17 cellular contexts compared by ENCODE assay signal in genomic region chr15:41125063-41125669, GRCh38. TPM values are rescaled to one million over a fixed set of nuclear protein-coding genes. Genes with fewer than 3 reads are reported as not detected.
DNase-seq lines count a peak whose midpoint lies in the region; ATAC-seq and TF ChIP-seq lines count a peak whose summit lies in the region.
"Had no signal": no experiment of that assay in that cellular context is flagged by ENCODE, and none has a peak within 500 bp of the region (broad histone marks: within the 10 kb centered on the region; RNA-seq: fewer than 3 reads in every experiment).

No MANE protein-coding gene starts in this region.

- no peaks in the 10 kb centered on the region for H3K79me2 ChIP-seq in PC-3 (ENCODE audit: low read length)

- H3K27ac Mint-ChIP-seq in osteocyte (ENCODE audit: unreplicated experiment) = no peak overlapping the region
- H3K27ac Mint-ChIP-seq: CD4-positive, alpha-beta memory T cell; GM23338 had no signal

- no peaks in the 10 kb centered on the region for H4K20me1 ChIP-seq in PC-3 (ENCODE audit: low read length)

- H3K4me3 ChIP-seq in PC-3 (ENCODE audit: low read length) = no peak overlapping the region
- H3K4me3 ChIP-seq: GM23338, K562 had no signal

- intact Hi-C loops in PC-3 (cut with micrococcal nuclease) = no loop called here

- H3K4me1 Mint-ChIP-seq in osteocyte (ENCODE audit: unreplicated experiment) = no peaks in the 10 kb centered on the region
- H3K4me1 Mint-ChIP-seq: GM23338 had no signal

- no peaks in the 10 kb centered on the region for H3F3A ChIP-seq in PC-3 (ENCODE audit: low read length, unreplicated experiment)

- peaks cover 10% of the 10 kb centered on the region for H3K4me1 ChIP-seq in PC-3 (ENCODE audit: insufficient read depth, low read length)

- no peak overlapping the region for H3K9ac ChIP-seq in PC-3 (ENCODE audit: low read length)

- TF ChIP-seq CTCF in PC-3 (conservative IDR thresholded peaks at IDR 0.05; ENCODE audit: low read depth, low read length) = no peak
- no peak for TF ChIP-seq CTCF in osteocyte (IDR thresholded peaks at IDR 0.05)

- BruUV-seq in PC-3 (replicated peaks; lab: Mats Ljungman, UMichigan) = no TSS peak

- no peak overlapping the region for H2AFZ ChIP-seq in PC-3 (ENCODE audit: low read length)
- H2AFZ ChIP-seq: GM23338 had no signal

- CTCF ChIA-PET in PC-3 (lab: Charles Lee) = no interaction called here

- H3K27ac ChIP-seq in PC-3 (ENCODE audit: low read length) = no peak overlapping the region
- H3K27ac ChIP-seq: C4-2B, HL-60 had no signal

- H3K36me3 Mint-ChIP-seq in osteocyte (ENCODE audit: unreplicated experiment) = no peaks in the 10 kb centered on the region
- H3K36me3 Mint-ChIP-seq: CD4-positive, alpha-beta memory T cell had no signal

- H3K9me3 Mint-ChIP-seq in osteocyte (ENCODE audit: unreplicated experiment) = no peaks in the 10 kb centered on the region
- H3K9me3 Mint-ChIP-seq: GM23338 had no signal

- H3K9me2 ChIP-seq in PC-3 (replicated peaks; ENCODE audit: low read length) = no peaks in the 10 kb centered on the region

- no peak overlapping the region for H3K4me3 Mint-ChIP-seq in osteocyte (ENCODE audit: unreplicated experiment)
- H3K4me3 Mint-ChIP-seq: CD4-positive, alpha-beta memory T cell; GM23338 had no signal

- H3K4me2 ChIP-seq in PC-3 (ENCODE audit: low read length) = 0 out of 2 replicates have a peak overlapping the region, but pooled peaks have one; percentile 17
- H3K4me2 ChIP-seq: GM23338 had no signal

- peaks cover 18% of the 10 kb centered on the region for H3K27me3 Mint-ChIP-seq in osteocyte (ENCODE audit: unreplicated experiment)

- H3K9me3 ChIP-seq in PC-3 (ENCODE audit: low read length) = no peaks in the 10 kb centered on the region

- peak; percentile 81 for ATAC-seq in PC-3
- peak; percentile 38 for ATAC-seq in left lobe of liver
- no peak for ATAC-seq in HG02571 (IDR thresholded peaks at IDR 0.05; ENCODE audit: unreplicated experiment)
- no peak for ATAC-seq in HG02588 (IDR thresholded peaks at IDR 0.05; ENCODE audit: unreplicated experiment)
- ATAC-seq: GM23338, K562 had no signal

- no peaks in the 10 kb centered on the region for H3K27me3 ChIP-seq in PC-3 (ENCODE audit: low read length)

- DNase-seq in PC-3 = peak; percentile 38
- DNase-seq in left lobe of liver (ENCODE audit: low spot score) = no peak
- DNase-seq in mesenteric fat pad (ENCODE audit: low spot score) = peak; percentile 20
- DNase-seq in osteocyte (ENCODE audit: extremely low spot score, unreplicated experiment) = no peak
- DNase-seq: AML-193; Calu3; CD4-positive, alpha-beta memory T cell; DMS79 treated with DMSO at 0.1 percent for 48 hours; GF-D8; HCEC 1CT; IMR-90 had no signal

- POLR2A ChIA-PET in PC-3 (lab: Charles Lee; ENCODE audit: unreplicated experiment) = no interaction called here

- no peaks in the 10 kb centered on the region for H3K36me3 ChIP-seq in PC-3 (ENCODE audit: low read depth, low read length)

RNA-seq across cellular contexts. Expression of gene INO80, which starts 9.1 kb away (rescaled TPM):
- total RNA-seq in PC-3 (2014; rRNA removed) (38.4 and 47.7 TPM in 2 replicates), left lobe of liver (10.4 TPM), mesenteric fat pad (27.2 TPM), osteocyte (20.9 and 22.1 TPM in 2 replicates)

Comparison
In these comparisons a context has a peak if more than half of its experiments do, and no peak if none do; other contexts are left out.
1. ATAC-seq: peak in PC-3 (single experiment) and left lobe of liver (single experiment); none in HG02571 (single experiment) and HG02588 (single experiment).
2. DNase-seq: peak in PC-3 (single experiment) and mesenteric fat pad (single experiment); none in left lobe of liver (single experiment) and osteocyte (single experiment).